17 cellular contexts compared by ENCODE assay signal in the genomic region with DNA sequence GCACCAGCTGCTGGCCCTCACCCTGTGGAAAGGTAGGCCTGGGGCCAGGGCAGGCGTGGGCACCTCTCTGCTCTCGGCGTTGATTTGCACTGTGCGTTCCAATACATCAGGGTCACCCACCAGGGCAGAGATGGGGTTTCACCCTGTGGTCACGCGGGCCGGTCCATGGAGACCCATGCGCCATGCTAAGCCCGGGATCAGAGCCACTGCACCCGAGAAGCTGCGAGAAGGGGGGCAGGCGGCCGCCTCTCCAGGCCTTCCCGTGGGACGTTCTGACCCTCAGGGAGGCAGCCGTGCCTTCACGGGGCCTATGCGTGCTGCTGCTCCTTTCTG. TPM values are rescaled to one million over a fixed set of nuclear protein-coding genes. Genes with fewer than 3 reads are reported as not detected.
DNase-seq lines count a peak whose midpoint lies in the region; ATAC-seq, FAIRE-seq and TF ChIP-seq lines count a peak whose summit lies in the region.
"Had no signal": no experiment of that assay in that cellular context is flagged by ENCODE, and none has a peak within 500 bp of the region (broad histone marks: within the 10 kb centered on the region; RNA-seq: fewer than 3 reads in every experiment).

No MANE protein-coding gene starts in this region.

- CTCF ChIA-PET in activated CD8-positive, alpha-beta T cell treated with anti-CD3 and anti-CD28 coated beads, Interleukin-2, amount 10 ng/mL, durations not matched to agents 7 days and 5 days (lab: Charles Lee) = no interaction called here
- CTCF ChIA-PET in activated CD8-positive, alpha-beta T cell treated with anti-CD3 and anti-CD28 coated beads for 36 hours (lab: Charles Lee) = no interaction called here
- CTCF ChIA-PET in K562 (lab: Yijun Ruan, JAX; ENCODE audit: low intra/inter-chr PET ratio) = no interaction called here
- CTCF ChIA-PET in activated naive CD4-positive, alpha-beta T cell treated with anti-CD3 and anti-CD28 coated beads, Interleukin-2, amount 10 ng/mL, durations not matched to agents 7 days and 5 days (lab: Charles Lee) = no interaction called here

- 99% methylated on average over 15 of the region's 18 CpGs for WGBS in K562 (ENCODE audit: insufficient coverage, low coverage, missing lambda C conversion rate)

- H3K9ac ChIP-seq in K562 (ENCODE audit: insufficient read depth in 1 of 2, low read depth in 2 of 2, low read length in 2 of 2) (no peak overlapping the region), kidney (ENCODE audit: low read length in 2 of 2) (no peak overlapping the region)

- in situ Hi-C loops in K562 (cut with MboI) = no loop called here

- FAIRE-seq in K562 (lab: Jason Lieb, UNC) = no peak
- FAIRE-seq in kidney (lab: Jason Lieb, UNC) = no peak
- FAIRE-seq: H54 had no signal

- TF ChIP-seq CTCF in activated CD8-positive, alpha-beta T cell treated with anti-CD3 and anti-CD28 coated beads for 36 hours (IDR thresholded peaks at IDR 0.05) = no peak
- TF ChIP-seq CTCF in K562 (IDR thresholded peaks at IDR 0.05 in 2 of 3, conservative IDR thresholded peaks at IDR 0.05 in 1 of 3; ENCODE audit: insufficient read depth in 2 of 3, low read depth in 1 of 3, low read length in 3 of 3) (no peak), kidney (IDR thresholded peaks at IDR 0.05; ENCODE audit: borderline replicate concordance, extremely low read depth, insufficient read depth) (no peak)

- no peak for TF ChIP-seq EP300 in K562 (IDR thresholded peaks at IDR 0.05; ENCODE audit: low read length)

- H3K27ac Mint-ChIP-seq in activated CD8-positive, alpha-beta T cell treated with anti-CD3 and anti-CD28 coated beads, Interleukin-2, amount 10 ng/mL, durations not matched to agents 7 days and 5 days = peak overlapping the region; percentile 43
- H3K27ac Mint-ChIP-seq in activated CD8-positive, alpha-beta T cell treated with anti-CD3 and anti-CD28 coated beads for 36 hours = no peak overlapping the region
- H3K27ac Mint-ChIP-seq in stimulated activated naive B cell treated with anti-CD40 and anti-IgM and Interleukin-4, amounts not matched to agents 10 μg/mL and 1 μg/mL and 100 μg/mL, for 72 hours = peak overlapping the region; percentile 25
- H3K27ac Mint-ChIP-seq in activated naive CD4-positive, alpha-beta T cell treated with anti-CD3 and anti-CD28 coated beads, Interleukin-2, amount 10 ng/mL, durations not matched to agents 7 days and 5 days = no peak overlapping the region
- H3K27ac Mint-ChIP-seq in stimulated activated memory B cell treated with anti-CD40 and anti-IgM and Interleukin-4, amounts not matched to agents 10 μg/mL and 1 μg/mL and 100 μg/mL, for 72 hours = no peak overlapping the region

- H3K79me2 ChIP-seq in K562 (ENCODE audit: control insufficient read depth, insufficient read depth, low read length) = peaks cover 70% of the 10 kb centered on the region

- no peak overlapping the region for H3K4me3 Mint-ChIP-seq in activated CD8-positive, alpha-beta T cell treated with anti-CD3 and anti-CD28 coated beads, Interleukin-2, amount 10 ng/mL, durations not matched to agents 7 days and 5 days
- H3K4me3 Mint-ChIP-seq in activated CD8-positive, alpha-beta T cell treated with anti-CD3 and anti-CD28 coated beads for 36 hours = no peak overlapping the region
- no peak overlapping the region for H3K4me3 Mint-ChIP-seq in stimulated activated naive B cell treated with anti-CD40 and anti-IgM and Interleukin-4, amounts not matched to agents 10 μg/mL and 1 μg/mL and 100 μg/mL, for 72 hours
- H3K4me3 Mint-ChIP-seq in activated naive CD4-positive, alpha-beta T cell treated with anti-CD3 and anti-CD28 coated beads, Interleukin-2, amount 10 ng/mL, durations not matched to agents 7 days and 5 days = no peak overlapping the region
- H3K4me3 Mint-ChIP-seq in stimulated activated memory B cell treated with anti-CD40 and anti-IgM and Interleukin-4, amounts not matched to agents 10 μg/mL and 1 μg/mL and 100 μg/mL, for 72 hours = no peak overlapping the region

- H3K27ac ChIP-seq in K562 (ENCODE audit: extremely low read depth, low read depth, low read length) (no peak overlapping the region), kidney (ENCODE audit: low read depth in 2 of 2, low read length in 2 of 2) (peak overlapping the region; percentile 11 to 67)

- no TSS peak for BruUV-seq in K562 (replicated peaks; lab: Mats Ljungman, UMichigan)

- H3K36me3 Mint-ChIP-seq in activated CD8-positive, alpha-beta T cell treated with anti-CD3 and anti-CD28 coated beads, Interleukin-2, amount 10 ng/mL, durations not matched to agents 7 days and 5 days (ENCODE audit: low read depth) = peaks cover 30% of the 10 kb centered on the region
- peaks cover 15% of the 10 kb centered on the region for H3K36me3 Mint-ChIP-seq in activated CD8-positive, alpha-beta T cell treated with anti-CD3 and anti-CD28 coated beads for 36 hours (ENCODE audit: low read depth)
- peaks cover 28 to 47% of the 10 kb centered on the region in 2 donors for H3K36me3 Mint-ChIP-seq in stimulated activated naive B cell treated with anti-CD40 and anti-IgM and Interleukin-4, amounts not matched to agents 10 μg/mL and 1 μg/mL and 100 μg/mL, for 72 hours
- H3K36me3 Mint-ChIP-seq in activated naive CD4-positive, alpha-beta T cell treated with anti-CD3 and anti-CD28 coated beads, Interleukin-2, amount 10 ng/mL, durations not matched to agents 7 days and 5 days = peaks cover 24% of the 10 kb centered on the region
- H3K36me3 Mint-ChIP-seq in stimulated activated memory B cell treated with anti-CD40 and anti-IgM and Interleukin-4, amounts not matched to agents 10 μg/mL and 1 μg/mL and 100 μg/mL, for 72 hours = peaks cover 50% of the 10 kb centered on the region

- no peaks in the 10 kb centered on the region for H3K27me3 Mint-ChIP-seq in activated CD8-positive, alpha-beta T cell treated with anti-CD3 and anti-CD28 coated beads, Interleukin-2, amount 10 ng/mL, durations not matched to agents 7 days and 5 days (ENCODE audit: low read depth)
- no peaks in the 10 kb centered on the region for H3K27me3 Mint-ChIP-seq in activated CD8-positive, alpha-beta T cell treated with anti-CD3 and anti-CD28 coated beads for 36 hours
- no peaks in the 10 kb centered on the region for H3K27me3 Mint-ChIP-seq in stimulated activated naive B cell treated with anti-CD40 and anti-IgM and Interleukin-4, amounts not matched to agents 10 μg/mL and 1 μg/mL and 100 μg/mL, for 72 hours
- H3K27me3 Mint-ChIP-seq in activated naive CD4-positive, alpha-beta T cell treated with anti-CD3 and anti-CD28 coated beads, Interleukin-2, amount 10 ng/mL, durations not matched to agents 7 days and 5 days = no peaks in the 10 kb centered on the region
- H3K27me3 Mint-ChIP-seq in stimulated activated memory B cell treated with anti-CD40 and anti-IgM and Interleukin-4, amounts not matched to agents 10 μg/mL and 1 μg/mL and 100 μg/mL, for 72 hours = no peaks in the 10 kb centered on the region

- H2AFZ ChIP-seq in K562 (ENCODE audit: low read depth, low read length) = no peak overlapping the region

- intact Hi-C loops in activated CD8-positive, alpha-beta T cell treated with anti-CD3 and anti-CD28 coated beads for 36 hours (cut with micrococcal nuclease) = no loop called here
- intact Hi-C loops in K562 (cut with micrococcal nuclease) = no loop called here
- intact Hi-C loops in kidney (cut with DNase I) = no loop called here

- peaks cover 76% of the 10 kb centered on the region; the same call in 2 of the 3 replicates for H3K36me3 ChIP-seq in K562 (ENCODE audit: control insufficient read depth, insufficient read depth, low read length)
- peaks cover 13 to 26% of the 10 kb centered on the region in 2 donors for H3K36me3 ChIP-seq in kidney (ENCODE audit: control insufficient read depth in 1 of 2, insufficient read depth in 2 of 2, low read length in 2 of 2)

- no peaks in the 10 kb centered on the region; a peak in 1 of 5 replicates for H3K27me3 ChIP-seq in K562 (ENCODE audit: control insufficient read depth in 2 of 2, insufficient read depth in 2 of 2, low read length in 2 of 2)

- H3K4me1 ChIP-seq in K562 (replicated peaks in 1 of 2; ENCODE audit: control insufficient read depth in 2 of 2, insufficient read depth in 2 of 2, low read length in 2 of 2) (peaks cover 0 to 44% of the 10 kb centered on the region in 2 experiments; a peak in 2 of 5 replicates), kidney (ENCODE audit: control insufficient read depth in 1 of 2, insufficient read depth in 1 of 2, low read depth in 1 of 2, low read length in 2 of 2) (peaks cover 6 to 24% of the 10 kb centered on the region in 2 donors)
- H3K4me1 ChIP-seq: Caco-2 had no signal

- no peaks in the 10 kb centered on the region for H3K4me1 Mint-ChIP-seq in activated CD8-positive, alpha-beta T cell treated with anti-CD3 and anti-CD28 coated beads, Interleukin-2, amount 10 ng/mL, durations not matched to agents 7 days and 5 days (ENCODE audit: low read depth)
- H3K4me1 Mint-ChIP-seq in activated CD8-positive, alpha-beta T cell treated with anti-CD3 and anti-CD28 coated beads for 36 hours (ENCODE audit: low read depth) = peaks cover 15% of the 10 kb centered on the region
- H3K4me1 Mint-ChIP-seq in stimulated activated naive B cell treated with anti-CD40 and anti-IgM and Interleukin-4, amounts not matched to agents 10 μg/mL and 1 μg/mL and 100 μg/mL, for 72 hours = peaks cover 11 to 22% of the 10 kb centered on the region in 2 donors
- no peaks in the 10 kb centered on the region for H3K4me1 Mint-ChIP-seq in activated naive CD4-positive, alpha-beta T cell treated with anti-CD3 and anti-CD28 coated beads, Interleukin-2, amount 10 ng/mL, durations not matched to agents 7 days and 5 days
- peaks cover 16% of the 10 kb centered on the region for H3K4me1 Mint-ChIP-seq in stimulated activated memory B cell treated with anti-CD40 and anti-IgM and Interleukin-4, amounts not matched to agents 10 μg/mL and 1 μg/mL and 100 μg/mL, for 72 hours

- H4K20me1 ChIP-seq in K562 (replicated peaks; ENCODE audit: control insufficient read depth, insufficient read depth, low read length) = peaks cover 24% of the 10 kb centered on the region

- H3K4me3 ChIP-seq in K562 = no peak overlapping the region
- no peak overlapping the region for H3K4me3 ChIP-seq in kidney (ENCODE audit: low read length in 2 of 2)

- H3K9me1 ChIP-seq in K562 (ENCODE audit: control insufficient read depth, insufficient read depth, low read length) = peaks cover 3% of the 10 kb centered on the region

- POLR2A ChIA-PET in activated CD8-positive, alpha-beta T cell treated with anti-CD3 and anti-CD28 coated beads, Interleukin-2, amount 10 ng/mL, durations not matched to agents 7 days and 5 days (lab: Charles Lee) = no interaction called here
- POLR2A ChIA-PET in activated CD8-positive, alpha-beta T cell treated with anti-CD3 and anti-CD28 coated beads for 36 hours (lab: Charles Lee) = interaction anchor here (0.6 kb wide), 1 partner anchor 81 kb away, joined by 3 read pairs; no protein-coding TSS in a partner anchor
- POLR2A ChIA-PET in K562 (lab: Yijun Ruan, JAX) = interaction anchor here (0.6 kb wide), 1 partner anchor 807 kb away, joined by 3 read pairs; no protein-coding TSS in a partner anchor

- H3K4me2 ChIP-seq in K562 (ENCODE audit: insufficient read depth, low read length) = no peak overlapping the region

- DNase-seq in activated CD8-positive, alpha-beta T cell treated with anti-CD3 and anti-CD28 coated beads, Interleukin-2, amount 10 ng/mL, durations not matched to agents 7 days and 5 days = no peak
- no peak for DNase-seq in activated CD8-positive, alpha-beta T cell treated with anti-CD3 and anti-CD28 coated beads for 36 hours
- DNase-seq in K562 (ENCODE audit: extremely low read depth in 1 of 4, low spot score in 3 of 4) (no peak), kidney (peak; percentile 63), Ammon's horn (ENCODE audit: low spot score) (no peak)
- DNase-seq in stimulated activated naive B cell treated with anti-CD40 and anti-IgM and Interleukin-4, amounts not matched to agents 10 μg/mL and 1 μg/mL and 100 μg/mL, for 72 hours = no peak
- no peak for DNase-seq in activated naive CD4-positive, alpha-beta T cell treated with anti-CD3 and anti-CD28 coated beads, Interleukin-2, amount 10 ng/mL, durations not matched to agents 7 days and 5 days
- DNase-seq: 8988T, Caco-2, Kasumi-1, NCI-H1105 treated with DMSO at 0.1 percent for 48 hours, NCI-H187, NCI-H2171 treated with DMSO at 0.1 percent for 48 hours, NCI-H774, SHP77 treated with DMSO at 0.1 percent for 48 hours had no signal

- no peak for ATAC-seq in activated CD8-positive, alpha-beta T cell treated with anti-CD3 and anti-CD28 coated beads, Interleukin-2, amount 10 ng/mL, durations not matched to agents 7 days and 5 days
- no peak for ATAC-seq in activated CD8-positive, alpha-beta T cell treated with anti-CD3 and anti-CD28 coated beads for 36 hours
- ATAC-seq in K562 = no peak
- ATAC-seq in stimulated activated naive B cell treated with anti-CD40 and anti-IgM and Interleukin-4, amounts not matched to agents 10 μg/mL and 1 μg/mL and 100 μg/mL, for 72 hours (replicated peaks) = no peak
- ATAC-seq in stimulated activated memory B cell treated with anti-CD40 and anti-IgM and Interleukin-4, amounts not matched to agents 10 μg/mL and 1 μg/mL and 100 μg/mL, for 72 hours = no peak

- no peaks in the 10 kb centered on the region for H3K9me3 Mint-ChIP-seq in activated CD8-positive, alpha-beta T cell treated with anti-CD3 and anti-CD28 coated beads, Interleukin-2, amount 10 ng/mL, durations not matched to agents 7 days and 5 days (ENCODE audit: insufficient read depth)
- H3K9me3 Mint-ChIP-seq in activated CD8-positive, alpha-beta T cell treated with anti-CD3 and anti-CD28 coated beads for 36 hours = no peaks in the 10 kb centered on the region
- peaks cover 0 to under 1% of the 10 kb centered on the region in 2 donors for H3K9me3 Mint-ChIP-seq in stimulated activated naive B cell treated with anti-CD40 and anti-IgM and Interleukin-4, amounts not matched to agents 10 μg/mL and 1 μg/mL and 100 μg/mL, for 72 hours
- H3K9me3 Mint-ChIP-seq in activated naive CD4-positive, alpha-beta T cell treated with anti-CD3 and anti-CD28 coated beads, Interleukin-2, amount 10 ng/mL, durations not matched to agents 7 days and 5 days = peaks cover 2% of the 10 kb centered on the region
- peaks cover 2% of the 10 kb centered on the region for H3K9me3 Mint-ChIP-seq in stimulated activated memory B cell treated with anti-CD40 and anti-IgM and Interleukin-4, amounts not matched to agents 10 μg/mL and 1 μg/mL and 100 μg/mL, for 72 hours

- no peak for TF ChIP-seq RAD21 in K562 (CRISPR knock-in tag; conservative IDR thresholded peaks at IDR 0.05 in 1 of 2, IDR thresholded peaks at IDR 0.05 in 1 of 2)

- H3K9me3 ChIP-seq in K562 (replicated peaks; ENCODE audit: control insufficient read depth, insufficient read depth, low read depth, low read length) = no peaks in the 10 kb centered on the region
- H3K9me3 ChIP-seq in kidney (ENCODE audit: control insufficient read depth in 1 of 2, low read length in 2 of 2) = no peaks in the 10 kb centered on the region
- H3K9me3 ChIP-seq: Caco-2 had no signal

- no peak for TF ChIP-seq POLR2A in K562 (conservative IDR thresholded peaks at IDR 0.05)

RNA-seq across cellular contexts. Expression of a gene that starts 11.1 kb away (rescaled TPM):
- total RNA-seq in activated CD8-positive, alpha-beta T cell treated with anti-CD3 and anti-CD28 coated beads, Interleukin-2, amount 10 ng/mL, durations not matched to agents 7 days and 5 days = 10 to 100 TPM; 32.2 to 38.3 TPM
- total RNA-seq in activated CD8-positive, alpha-beta T cell treated with anti-CD3 and anti-CD28 coated beads for 36 hours = 10 to 100 TPM; 20.6 to 31.9 TPM
- 48.4 and 118 TPM in 2 replicates for total RNA-seq in K562 (2011; cell fraction: chromatin; rRNA removed; ENCODE audit: low replicate concordance)
- 96.6 and 125 TPM in 2 replicates for total RNA-seq in K562 (2011; cell fraction: nucleolus; rRNA removed)
- 56.0 and 71.4 TPM in 2 replicates for total RNA-seq in K562 (2011; cell fraction: nucleoplasm; rRNA removed)
- 111 and 135 TPM in 2 replicates for total RNA-seq in K562 (2014; rRNA removed)
- 13.0 and 15.7 TPM in 2 replicates for total RNA-seq in K562 (2014; rRNA removed; fragmentation: Illumina TruSeq; extraction: Trizol)
- total RNA-seq in K562 (2015; rRNA removed; fragmentation: Illumina TruSeq; extraction: Trizol) = 37.9 and 40.4 TPM in 2 replicates
- total RNA-seq in K562 (2021) = 83.3 and 89.9 TPM in 2 replicates
- 45.0 and 45.4 TPM in 2 replicates for polyA plus RNA-seq in K562 (2011; rRNA removed)
- 69.2 and 135 TPM in 2 replicates for polyA plus RNA-seq in K562 (2011; cell fraction: cytosol; rRNA removed)
- 114 and 189 TPM in 2 replicates for polyA plus RNA-seq in K562 (2011; cell fraction: nucleus; rRNA removed)
- 53.9 and 82.1 TPM in 2 replicates for polyA plus RNA-seq in K562 (2012)
- 33.2 and 48.4 TPM in 2 replicates for polyA plus RNA-seq in K562 (2014; fragmentation: Illumina TruSeq; extraction: Trizol)
- polyA plus RNA-seq in K562 (2014; fragmentation: Nextera tagmentation; extraction: Ambion mirVana) = 1 to 10 TPM in 1 of 2 experiments, under 1 TPM in 1; 0.99 to 2.0 TPM
- polyA plus RNA-seq in K562 (2014; rRNA removed) = 122 and 151 TPM in 2 replicates
- 8.6 and 13.3 TPM in 2 replicates for polyA minus RNA-seq in K562 (2011; rRNA and poly(A)+ RNA removed)
- 24.0 and 28.9 TPM in 2 replicates for polyA minus RNA-seq in K562 (2011; cell fraction: cytosol; rRNA and poly(A)+ RNA removed)
- polyA minus RNA-seq in K562 (2011; cell fraction: nucleus; rRNA and poly(A)+ RNA removed) = 24.9 and 29.6 TPM in 2 replicates
- 44.8 TPM for total RNA-seq in kidney
- 80.8 TPM for polyA plus RNA-seq in kidney (ENCODE audit: insufficient read depth, low read depth, low replicate concordance)

RNA-seq across cellular contexts. Expression of a gene that starts 55.2 kb away (rescaled TPM):
- total RNA-seq in activated CD8-positive, alpha-beta T cell treated with anti-CD3 and anti-CD28 coated beads, Interleukin-2, amount 10 ng/mL, durations not matched to agents 7 days and 5 days = 10 to 100 TPM; 38.4 to 39.7 TPM
- 10 to 100 TPM; 71.3 to 71.6 TPM for total RNA-seq in activated CD8-positive, alpha-beta T cell treated with anti-CD3 and anti-CD28 coated beads for 36 hours
- 527 and 872 TPM in 2 replicates for total RNA-seq in K562 (2011; cell fraction: chromatin; rRNA removed; ENCODE audit: low replicate concordance)
- total RNA-seq in K562 (2011; cell fraction: nucleolus; rRNA removed) = 542 and 585 TPM in 2 replicates
- total RNA-seq in K562 (2011; cell fraction: nucleoplasm; rRNA removed) = 348 and 489 TPM in 2 replicates
- total RNA-seq in K562 (2014; rRNA removed) (80.5 and 86.7 TPM in 2 replicates), K562 (2014; rRNA removed; fragmentation: Illumina TruSeq; extraction: Trizol) (38.9 and 42.3 TPM in 2 replicates), K562 (2015; rRNA removed; fragmentation: Illumina TruSeq; extraction: Trizol) (49.2 and 53.5 TPM in 2 replicates), K562 (2021) (81.9 and 101 TPM in 2 replicates), kidney (168 TPM)
- polyA plus RNA-seq in K562 (2011; rRNA removed) (132 and 143 TPM in 2 replicates), K562 (2014; fragmentation: Illumina TruSeq; extraction: Trizol) (62.3 and 88.2 TPM in 2 replicates), K562 (2014; fragmentation: Nextera tagmentation; extraction: Ambion mirVana) (10 to 100 TPM; 36.8 TPM), K562 (2014; rRNA removed) (105 and 119 TPM in 2 replicates), kidney (ENCODE audit: insufficient read depth, low read depth, low replicate concordance) (40.4 TPM)
- polyA plus RNA-seq in K562 (2011; cell fraction: cytosol; rRNA removed) = 249 and 254 TPM in 2 replicates
- polyA plus RNA-seq in K562 (2011; cell fraction: nucleus; rRNA removed) = 889 and 1,080 TPM in 2 replicates
- 107 and 112 TPM in 2 replicates for polyA plus RNA-seq in K562 (2012)
- 72.4 and 98.1 TPM in 2 replicates for polyA minus RNA-seq in K562 (2011; rRNA and poly(A)+ RNA removed)
- polyA minus RNA-seq in K562 (2011; cell fraction: cytosol; rRNA and poly(A)+ RNA removed) = 47.4 and 59.7 TPM in 2 replicates
- 245 and 267 TPM in 2 replicates for polyA minus RNA-seq in K562 (2011; cell fraction: nucleus; rRNA and poly(A)+ RNA removed)

Comparison
In these comparisons a context has a peak if more than half of its experiments do, and no peak if none do; other contexts are left out.
1. H3K27ac Mint-ChIP-seq: peak in activated CD8-positive, alpha-beta T cell treated with anti-CD3 and anti-CD28 coated beads, Interleukin-2, amount 10 ng/mL, durations not matched to agents 7 days and 5 days (single experiment) and stimulated activated naive B cell treated with anti-CD40 and anti-IgM and Interleukin-4, amounts not matched to agents 10 μg/mL and 1 μg/mL and 100 μg/mL, for 72 hours (single experiment); none in activated CD8-positive, alpha-beta T cell treated with anti-CD3 and anti-CD28 coated beads for 36 hours (single experiment), activated naive CD4-positive, alpha-beta T cell treated with anti-CD3 and anti-CD28 coated beads, Interleukin-2, amount 10 ng/mL, durations not matched to agents 7 days and 5 days (single experiment) and stimulated activated memory B cell treated with anti-CD40 and anti-IgM and Interleukin-4, amounts not matched to agents 10 μg/mL and 1 μg/mL and 100 μg/mL, for 72 hours (single experiment).